In the genomic region with DNA sequence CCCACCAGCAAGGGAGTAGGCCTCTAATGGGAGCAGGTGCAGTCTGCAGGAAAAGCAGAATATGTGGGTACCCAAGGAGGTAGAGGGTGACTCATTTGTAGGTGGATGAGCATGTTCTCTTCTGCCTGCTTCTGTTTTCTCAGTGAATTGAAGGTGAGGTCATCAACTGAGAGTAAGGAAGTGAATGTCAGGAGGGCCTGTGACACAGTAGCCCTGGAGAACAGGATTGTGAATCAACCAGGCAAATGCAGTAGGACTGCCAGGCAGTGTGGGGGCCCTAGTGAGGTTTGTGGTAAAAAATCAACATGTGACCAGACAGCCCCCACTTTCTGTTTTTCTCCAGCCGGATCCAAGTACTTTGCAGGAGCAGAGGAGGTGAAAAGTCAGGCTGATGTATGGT, we compare ENCODE assay signal across 1 cellular context.
TF ChIP-seq lines count a peak whose summit lies in the region.

No MANE protein-coding gene starts in this region.

TF ChIP-seq in SK-N-SH treated with all-trans-retinoic acid at 6 μM for 48 hours, 23 proteins besides CTCF, POLR2A, EP300 and RAD21:
- TF ChIP-seq, protein P1, sequence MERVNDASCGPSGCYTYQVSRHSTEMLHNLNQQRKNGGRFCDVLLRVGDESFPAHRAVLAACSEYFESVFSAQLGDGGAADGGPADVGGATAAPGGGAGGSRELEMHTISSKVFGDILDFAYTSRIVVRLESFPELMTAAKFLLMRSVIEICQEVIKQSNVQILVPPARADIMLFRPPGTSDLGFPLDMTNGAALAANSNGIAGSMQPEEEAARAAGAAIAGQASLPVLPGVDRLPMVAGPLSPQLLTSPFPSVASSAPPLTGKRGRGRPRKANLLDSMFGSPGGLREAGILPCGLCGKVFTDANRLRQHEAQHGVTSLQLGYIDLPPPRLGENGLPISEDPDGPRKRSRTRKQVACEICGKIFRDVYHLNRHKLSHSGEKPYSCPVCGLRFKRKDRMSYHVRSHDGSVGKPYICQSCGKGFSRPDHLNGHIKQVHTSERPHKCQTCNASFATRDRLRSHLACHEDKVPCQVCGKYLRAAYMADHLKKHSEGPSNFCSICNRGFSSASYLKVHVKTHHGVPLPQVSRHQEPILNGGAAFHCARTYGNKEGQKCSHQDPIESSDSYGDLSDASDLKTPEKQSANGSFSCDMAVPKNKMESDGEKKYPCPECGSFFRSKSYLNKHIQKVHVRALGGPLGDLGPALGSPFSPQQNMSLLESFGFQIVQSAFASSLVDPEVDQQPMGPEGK (CRISPR knock-in tag; IDR thresholded peaks at IDR 0.05; ENCODE audit: borderline replicate concordance) = no peak
- TF ChIP-seq PPARA (CRISPR knock-in tag; IDR thresholded peaks at IDR 0.05; ENCODE audit: borderline replicate concordance) (no peak), BACH2 (CRISPR knock-in tag; IDR thresholded peaks at IDR 0.05; ENCODE audit: borderline replicate concordance) (no peak), ZC3H10 (CRISPR knock-in tag; IDR thresholded peaks at IDR 0.05) (no peak), ARNTL (CRISPR knock-in tag; IDR thresholded peaks at IDR 0.05; ENCODE audit: borderline replicate concordance, low read depth) (no peak), SNAI2 (CRISPR knock-in tag; IDR thresholded peaks at IDR 0.05) (no peak), TCF4 (CRISPR knock-in tag; IDR thresholded peaks at IDR 0.05; ENCODE audit: borderline replicate concordance) (no peak)
- TF ChIP-seq, protein P2, sequence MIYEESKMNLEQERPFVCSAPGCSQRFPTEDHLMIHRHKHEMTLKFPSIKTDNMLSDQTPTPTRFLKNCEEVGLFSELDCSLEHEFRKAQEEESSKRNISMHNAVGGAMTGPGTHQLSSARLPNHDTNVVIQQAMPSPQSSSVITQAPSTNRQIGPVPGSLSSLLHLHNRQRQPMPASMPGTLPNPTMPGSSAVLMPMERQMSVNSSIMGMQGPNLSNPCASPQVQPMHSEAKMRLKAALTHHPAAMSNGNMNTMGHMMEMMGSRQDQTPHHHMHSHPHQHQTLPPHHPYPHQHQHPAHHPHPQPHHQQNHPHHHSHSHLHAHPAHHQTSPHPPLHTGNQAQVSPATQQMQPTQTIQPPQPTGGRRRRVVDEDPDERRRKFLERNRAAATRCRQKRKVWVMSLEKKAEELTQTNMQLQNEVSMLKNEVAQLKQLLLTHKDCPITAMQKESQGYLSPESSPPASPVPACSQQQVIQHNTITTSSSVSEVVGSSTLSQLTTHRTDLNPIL (CRISPR knock-in tag; IDR thresholded peaks at IDR 0.05; ENCODE audit: low read depth) = no peak
- TF ChIP-seq, protein P3, sequence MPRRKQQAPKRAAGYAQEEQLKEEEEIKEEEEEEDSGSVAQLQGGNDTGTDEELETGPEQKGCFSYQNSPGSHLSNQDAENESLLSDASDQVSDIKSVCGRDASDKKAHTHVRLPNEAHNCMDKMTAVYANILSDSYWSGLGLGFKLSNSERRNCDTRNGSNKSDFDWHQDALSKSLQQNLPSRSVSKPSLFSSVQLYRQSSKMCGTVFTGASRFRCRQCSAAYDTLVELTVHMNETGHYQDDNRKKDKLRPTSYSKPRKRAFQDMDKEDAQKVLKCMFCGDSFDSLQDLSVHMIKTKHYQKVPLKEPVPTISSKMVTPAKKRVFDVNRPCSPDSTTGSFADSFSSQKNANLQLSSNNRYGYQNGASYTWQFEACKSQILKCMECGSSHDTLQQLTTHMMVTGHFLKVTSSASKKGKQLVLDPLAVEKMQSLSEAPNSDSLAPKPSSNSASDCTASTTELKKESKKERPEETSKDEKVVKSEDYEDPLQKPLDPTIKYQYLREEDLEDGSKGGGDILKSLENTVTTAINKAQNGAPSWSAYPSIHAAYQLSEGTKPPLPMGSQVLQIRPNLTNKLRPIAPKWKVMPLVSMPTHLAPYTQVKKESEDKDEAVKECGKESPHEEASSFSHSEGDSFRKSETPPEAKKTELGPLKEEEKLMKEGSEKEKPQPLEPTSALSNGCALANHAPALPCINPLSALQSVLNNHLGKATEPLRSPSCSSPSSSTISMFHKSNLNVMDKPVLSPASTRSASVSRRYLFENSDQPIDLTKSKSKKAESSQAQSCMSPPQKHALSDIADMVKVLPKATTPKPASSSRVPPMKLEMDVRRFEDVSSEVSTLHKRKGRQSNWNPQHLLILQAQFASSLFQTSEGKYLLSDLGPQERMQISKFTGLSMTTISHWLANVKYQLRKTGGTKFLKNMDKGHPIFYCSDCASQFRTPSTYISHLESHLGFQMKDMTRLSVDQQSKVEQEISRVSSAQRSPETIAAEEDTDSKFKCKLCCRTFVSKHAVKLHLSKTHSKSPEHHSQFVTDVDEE (CRISPR knock-in tag; IDR thresholded peaks at IDR 0.05) = no peak
